In genomic region chr19:13859361-13859880, GRCh38 we compare ENCODE assay signal across 9 cellular contexts. TPM values are rescaled to one million over a fixed set of nuclear protein-coding genes. Genes with fewer than 3 reads are reported as not detected.
DNase-seq lines count a peak whose midpoint lies in the region; ATAC-seq and TF ChIP-seq lines count a peak whose summit lies in the region.
"Had no signal": no experiment of that assay in that cellular context is flagged by ENCODE, and none has a peak within 500 bp of the region (broad histone marks: within the 10 kb centered on the region; RNA-seq: fewer than 3 reads in every experiment).

No MANE protein-coding gene starts in this region.

- ATAC-seq in RWPE2 (ENCODE audit: low read depth) (no peak), HG03378 (IDR thresholded peaks at IDR 0.05; ENCODE audit: unreplicated experiment) (no peak), GM21723 (IDR thresholded peaks at IDR 0.05; ENCODE audit: unreplicated experiment) (no peak)

- CTCF ChIA-PET in A673 (lab: Charles Lee) = interaction anchor here (0.5 kb wide), 1 partner anchor 13 kb away, joined by 16 read pairs; no protein-coding TSS in a partner anchor

- no peak for TF ChIP-seq POLR2A in esophagus squamous epithelium (IDR thresholded peaks at IDR 0.05)

- H3K4me1 ChIP-seq in A673 (ENCODE audit: insufficient read depth, low read length, poor library complexity, severe bottlenecking) (peaks cover 15% of the 10 kb centered on the region), RWPE2 (ENCODE audit: insufficient read depth, poor library complexity, severe bottlenecking) (peaks cover 15% of the 10 kb centered on the region), esophagus squamous epithelium (peaks cover 7 to 51% (median 11%) of the 10 kb centered on the region in 3 donors)

- H3K4me3 ChIP-seq in A673 (ENCODE audit: low read depth, low read length, poor library complexity, severe bottlenecking) (no peak overlapping the region), RWPE2 (ENCODE audit: severe bottlenecking) (no peak overlapping the region), esophagus squamous epithelium (no peak overlapping the region)

- BruUV-seq in A673 (replicated peaks; lab: Mats Ljungman, UMichigan) = no TSS peak

- TF ChIP-seq CTCF in A673 (conservative IDR thresholded peaks at IDR 0.05; ENCODE audit: low read depth, low read length) = peak; percentile 38; the same call in 1 of the 2 replicates
- no peak for TF ChIP-seq CTCF in RWPE2 (IDR thresholded peaks at IDR 0.05; ENCODE audit: poor library complexity, severe bottlenecking)
- TF ChIP-seq CTCF in esophagus squamous epithelium (IDR thresholded peaks at IDR 0.05) = no peak

- intact Hi-C loops in A673 (cut with micrococcal nuclease; ENCODE audit: unreplicated experiment) (no loop called here), esophagus squamous epithelium (cut with DNase I) (no loop called here)

- H3K27me3 ChIP-seq in A673 (replicated peaks; ENCODE audit: insufficient read depth, low read depth, low read length, poor library complexity) = no peaks in the 10 kb centered on the region
- no peaks in the 10 kb centered on the region for H3K27me3 ChIP-seq in RWPE2 (ENCODE audit: insufficient read depth, poor library complexity, severe bottlenecking)
- H3K27me3 ChIP-seq in esophagus squamous epithelium = no peaks in the 10 kb centered on the region

- no peaks in the 10 kb centered on the region for H3K9me3 ChIP-seq in A673 (ENCODE audit: low read depth, low read length, poor library complexity, severe bottlenecking)
- no peaks in the 10 kb centered on the region for H3K9me3 ChIP-seq in RWPE2 (ENCODE audit: severe bottlenecking)
- no peaks in the 10 kb centered on the region for H3K9me3 ChIP-seq in esophagus squamous epithelium

- POLR2A ChIA-PET in A673 (lab: Charles Lee; ENCODE audit: low non-redundant PET) = no interaction called here

- WGBS in esophagus squamous epithelium, 2 donors = 84 to 91% methylated on average over 3 of the region's 3 CpGs

- DNase-seq in A673 (ENCODE audit: low spot score) = peak; percentile 81
- peak; percentile 67 for DNase-seq in ELR (ENCODE audit: low read depth)
- no peak for DNase-seq in RWPE2 (ENCODE audit: low spot score)
- no peak for DNase-seq in esophagus squamous epithelium (lab: John Stamatoyannopoulos, UW)
- no peak for DNase-seq in kidney glomerular epithelial cell (lab: John Stamatoyannopoulos, UW)
- no peak for DNase-seq in inferior parietal cortex (ENCODE audit: extremely low spot score)

- no peaks in the 10 kb centered on the region for H3K36me3 ChIP-seq in A673 (ENCODE audit: insufficient read depth, low read length, poor library complexity, severe bottlenecking)
- H3K36me3 ChIP-seq in RWPE2 (ENCODE audit: low read depth) = no peaks in the 10 kb centered on the region
- H3K36me3 ChIP-seq in esophagus squamous epithelium = no peaks in the 10 kb centered on the region

- H3K27ac ChIP-seq in A673 (ENCODE audit: low read depth, low read length, poor library complexity, severe bottlenecking) = no peak overlapping the region
- peak overlapping the region; percentile 98 for H3K27ac ChIP-seq in RWPE2 (ENCODE audit: poor library complexity, severe bottlenecking)
- peak overlapping the region; percentile 28 to 76 (median 64) for H3K27ac ChIP-seq in esophagus squamous epithelium
- H3K27ac ChIP-seq: parathyroid adenoma had no signal

RNA-seq across cellular contexts. Expression of gene NANOS3, which starts 17.5 kb away (rescaled TPM):
- total RNA-seq in A673 (2021) = 4.9 and 7.1 TPM in 2 replicates
- not detected for total RNA-seq in esophagus squamous epithelium

RNA-seq across cellular contexts. Expression of gene BRME1, which starts 46.5 kb away (rescaled TPM):
- total RNA-seq in A673 (2021) = 3.2 and 4.0 TPM in 2 replicates
- 1 to 10 TPM; 1.8 to 6.3 (median 4.0) TPM for total RNA-seq in esophagus squamous epithelium

RNA-seq across cellular contexts. Expression of gene CC2D1A, which starts 46.6 kb away (rescaled TPM):
- total RNA-seq in A673 (2021) = 38.6 and 40.9 TPM in 2 replicates
- 10 to 100 TPM; 28.0 to 56.9 (median 36.0) TPM for total RNA-seq in esophagus squamous epithelium

Comparison
In these comparisons a context has a peak if more than half of its experiments do, and no peak if none do; other contexts are left out.
1. DNase-seq: peak in A673 (single experiment) and ELR (single experiment); none in RWPE2 (single experiment), esophagus squamous epithelium (single experiment), kidney glomerular epithelial cell (single experiment) and inferior parietal cortex (single experiment).